8 cellular contexts compared by ENCODE assay signal in the genomic region with DNA sequence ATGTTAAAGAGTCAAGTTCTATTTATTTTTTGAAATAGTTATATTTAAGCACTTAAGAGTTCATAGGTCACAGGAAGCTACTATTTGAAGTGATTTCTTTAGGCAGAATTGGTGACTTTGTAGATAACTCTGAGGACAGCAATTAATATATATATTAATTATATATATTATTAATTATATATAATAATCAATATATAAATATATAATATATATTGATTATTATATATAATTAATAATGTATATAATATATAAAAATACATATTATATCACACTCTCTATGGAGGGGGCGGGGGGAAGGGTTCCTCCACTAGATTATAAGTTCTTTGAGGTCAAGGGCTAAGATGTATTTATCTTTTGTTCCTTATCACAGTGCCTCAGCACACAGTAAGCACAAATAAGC.
"Had no signal": no experiment of that assay in that cellular context is flagged by ENCODE, and none has a peak within 500 bp of the region (broad histone marks: within the 10 kb centered on the region; RNA-seq: fewer than 3 reads in every experiment).

No MANE protein-coding gene starts in this region.

- DNase-seq: GDM1, GF-D8 had no signal

- ATAC-seq: GM12878 had no signal

- FAIRE-seq: G401.6, GM12878, GM12891, GM12892, GM18507, GM19239 had no signal

- H3K4me3 ChIP-seq: GM12878 had no signal
